Comparison of ENCODE assay signal across 8 cellular contexts in the genomic region with DNA sequence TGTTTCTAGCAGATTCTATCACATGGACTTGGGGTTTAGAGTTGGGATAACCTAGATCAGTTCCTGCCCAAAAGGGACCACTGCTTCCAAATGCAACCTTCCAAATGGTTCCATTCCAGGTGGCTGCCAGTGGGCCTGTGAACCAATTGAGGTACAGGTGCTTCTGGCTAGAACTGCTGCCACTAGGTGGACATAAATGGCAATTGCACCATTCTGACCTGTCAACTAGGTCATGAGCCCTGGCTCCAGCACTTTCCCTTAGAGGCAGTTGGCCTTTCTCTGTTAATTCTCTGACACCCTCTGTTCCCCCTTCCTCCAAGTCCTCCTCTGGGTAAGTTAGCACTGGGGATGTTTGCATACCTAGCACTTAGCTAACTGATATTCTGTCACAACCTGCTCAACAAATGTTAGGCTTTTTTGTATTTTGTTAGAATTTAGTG. TPM values are rescaled to one million over a fixed set of nuclear protein-coding genes. Genes with fewer than 3 reads are reported as not detected.
DNase-seq lines count a peak whose midpoint lies in the region; ATAC-seq and TF ChIP-seq lines count a peak whose summit lies in the region.

No MANE protein-coding gene starts in this region.

- TF ChIP-seq CTCF in body of pancreas (IDR thresholded peaks at IDR 0.05) (peak; percentile 28 to 64 (median 55)), lower lobe of right lung (IDR thresholded peaks at IDR 0.05) (peak; percentile 63)

- TF ChIP-seq POLR2A in body of pancreas (IDR thresholded peaks at IDR 0.05), result no peak

- no peaks in the 10 kb centered on the region for H3K9me3 ChIP-seq in body of pancreas
- H3K9me3 ChIP-seq in lower lobe of right lung, result no peaks in the 10 kb centered on the region

- intact Hi-C loops in body of pancreas (cut with DNase I) (no loop called here), lower lobe of right lung (cut with DNase I) (no loop called here)

- H3K27me3 ChIP-seq in body of pancreas (no peaks in the 10 kb centered on the region), lower lobe of right lung (ENCODE audit: low read depth) (peaks cover 7% of the 10 kb centered on the region)

- H3K4me3 ChIP-seq in body of pancreas (no peak overlapping the region), lower lobe of right lung (no peak overlapping the region)

- H3K27ac ChIP-seq in body of pancreas (no peak overlapping the region), lower lobe of right lung (no peak overlapping the region)

- no peaks in the 10 kb centered on the region for H3K36me3 ChIP-seq in body of pancreas (replicated peaks in 1 of 2; ENCODE audit: insufficient read depth in 1 of 2, low read depth in 2 of 2)
- no peaks in the 10 kb centered on the region for H3K36me3 ChIP-seq in lower lobe of right lung

- peak; percentile 72 for ATAC-seq in GM21619 (IDR thresholded peaks at IDR 0.05; ENCODE audit: unreplicated experiment)
- peak; percentile 78 for ATAC-seq in body of pancreas
- ATAC-seq in lower lobe of right lung, result peak; percentile 74 to 83
- peak; percentile 90 for ATAC-seq in stimulated activated naive CD8-positive, alpha-beta T cell treated with anti-CD3 and anti-CD28 coated beads, Interleukin-15, Interleukin-2, amounts not matched to agents 100 U/mL and 50 U/mL, for 24 hours
- no peak for ATAC-seq in GM21737 (IDR thresholded peaks at IDR 0.05; ENCODE audit: unreplicated experiment)

- H3K4me1 ChIP-seq in body of pancreas (no peaks in the 10 kb centered on the region), lower lobe of right lung (no peaks in the 10 kb centered on the region)

- peak; percentile 39 for DNase-seq in DMS153 treated with DMSO at 0.1 percent for 48 hours (lab: John Stamatoyannopoulos, UW; ENCODE audit: unreplicated experiment)
- peak; percentile 10 for DNase-seq in NCI-H1048 (lab: John Stamatoyannopoulos, UW)
- DNase-seq in T-helper 22 cell (ENCODE audit: low read depth), result peak; percentile 23
- peak; percentile 50 to 69 (median 60) for DNase-seq in body of pancreas
- DNase-seq in lower lobe of right lung, result no peak
- DNase-seq in stimulated activated naive CD8-positive, alpha-beta T cell treated with anti-CD3 and anti-CD28 coated beads, Interleukin-15, Interleukin-2, amounts not matched to agents 100 U/mL and 50 U/mL, for 24 hours, result peak; percentile 52

RNA-seq across cellular contexts. Expression of gene HEMGN, which starts 16.6 kb away (rescaled TPM):
- total RNA-seq in body of pancreas (not detected), lower lobe of right lung (0.56 TPM)

RNA-seq across cellular contexts. Expression of gene ANP32B, which starts 28.6 kb away (rescaled TPM):
- total RNA-seq in body of pancreas (10 to 100 TPM; 38.4 to 65.9 TPM), lower lobe of right lung (120 TPM)

RNA-seq across cellular contexts. Expression of gene TRMO, which starts 32.3 kb away (rescaled TPM):
- total RNA-seq in body of pancreas, result 10 to 100 TPM; 14.5 to 17.1 TPM
- total RNA-seq in lower lobe of right lung, result 18.8 TPM
